ENCODE assay signal across 4 cellular contexts in the genomic region with DNA sequence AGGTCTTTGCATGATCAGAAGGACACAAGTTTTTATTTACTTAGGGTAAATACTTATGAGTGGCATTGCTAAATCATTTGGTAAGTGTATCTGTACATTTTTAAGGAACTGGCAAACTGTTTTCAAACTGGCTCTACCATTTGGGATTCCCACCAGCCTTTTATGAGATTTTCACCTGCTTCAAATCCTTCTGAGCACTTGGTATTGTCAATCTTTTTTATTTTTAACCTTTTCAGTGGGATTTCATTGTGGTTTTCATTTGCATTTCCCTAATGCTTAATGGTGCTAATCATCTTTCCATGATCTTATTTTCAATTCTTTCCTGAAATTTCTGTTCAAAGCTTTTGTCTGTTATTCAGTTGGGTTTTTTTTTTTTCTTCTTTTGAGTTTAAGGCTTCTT.
"Had no signal": no experiment of that assay in that cellular context is flagged by ENCODE, and none has a peak within 500 bp of the region (broad histone marks: within the 10 kb centered on the region; RNA-seq: fewer than 3 reads in every experiment).

No MANE protein-coding gene starts in this region.

- H3K27ac ChIP-seq: HL-60 had no signal

- H3K4me3 ChIP-seq: K562 had no signal

- DNase-seq: IMR-90, KBM-7 had no signal
